Comparison of ENCODE assay signal across 22 cellular contexts in the genomic region with DNA sequence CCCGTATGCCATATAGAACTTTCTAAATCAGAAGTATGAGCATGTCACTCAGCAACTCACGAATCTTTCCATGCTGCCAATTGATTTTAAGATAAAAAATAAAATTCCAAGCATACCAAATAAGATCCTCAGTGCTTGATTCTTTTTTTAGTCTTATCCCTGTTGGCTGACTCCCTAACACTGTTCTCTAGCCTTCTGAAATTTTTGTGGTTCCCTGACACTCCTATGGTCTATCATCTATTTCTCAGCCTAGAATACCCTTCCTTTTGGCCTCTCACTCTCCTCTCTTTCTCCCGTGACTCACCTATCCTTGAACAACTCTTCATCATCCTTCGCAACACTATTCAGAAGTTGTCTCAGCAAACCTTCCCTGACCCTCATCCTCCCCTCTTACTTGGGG. TPM values are rescaled to one million over a fixed set of nuclear protein-coding genes. Genes with fewer than 3 reads are reported as not detected.
DNase-seq lines count a peak whose midpoint lies in the region; ATAC-seq and TF ChIP-seq lines count a peak whose summit lies in the region.
"Had no signal": no experiment of that assay in that cellular context is flagged by ENCODE, and none has a peak within 500 bp of the region (broad histone marks: within the 10 kb centered on the region; RNA-seq: fewer than 3 reads in every experiment).

No MANE protein-coding gene starts in this region.

- peak overlapping the region; percentile 22 for H3K27ac Mint-ChIP-seq in activated naive CD8-positive, alpha-beta T cell treated with anti-CD3 and anti-CD28 coated beads, Interleukin-2, amount 10 ng/mL, durations not matched to agents 7 days and 5 days
- H3K27ac Mint-ChIP-seq in activated naive CD8-positive, alpha-beta T cell treated with anti-CD3 and anti-CD28 coated beads for 36 hours: no peak overlapping the region
- H3K27ac Mint-ChIP-seq in memory B cell: peak overlapping the region; percentile 56
- H3K27ac Mint-ChIP-seq in naive B cell: peak overlapping the region in 5 of 6 donors; percentile 28 to 82 (median 43)
- H3K27ac Mint-ChIP-seq: CD14-positive monocyte; CD8-positive, alpha-beta T cell; HFFc6 had no signal

- peaks cover 9% of the 10 kb centered on the region for H3K9me3 Mint-ChIP-seq in activated naive CD8-positive, alpha-beta T cell treated with anti-CD3 and anti-CD28 coated beads, Interleukin-2, amount 10 ng/mL, durations not matched to agents 7 days and 5 days
- peaks cover 15% of the 10 kb centered on the region for H3K9me3 Mint-ChIP-seq in activated naive CD8-positive, alpha-beta T cell treated with anti-CD3 and anti-CD28 coated beads for 36 hours
- H3K9me3 Mint-ChIP-seq in memory B cell (peaks cover 4% of the 10 kb centered on the region), naive B cell (peaks cover 0 to 10% (median 2%) of the 10 kb centered on the region in 7 donors)

- H3K4me1 Mint-ChIP-seq in activated naive CD8-positive, alpha-beta T cell treated with anti-CD3 and anti-CD28 coated beads, Interleukin-2, amount 10 ng/mL, durations not matched to agents 7 days and 5 days: peaks cover 18% of the 10 kb centered on the region
- peaks cover 20% of the 10 kb centered on the region for H3K4me1 Mint-ChIP-seq in activated naive CD8-positive, alpha-beta T cell treated with anti-CD3 and anti-CD28 coated beads for 36 hours
- H3K4me1 Mint-ChIP-seq in memory B cell (peaks cover 18% of the 10 kb centered on the region), naive B cell (peaks cover 18 to 26% (median 25%) of the 10 kb centered on the region in 3 donors)
- H3K4me1 Mint-ChIP-seq: CD14-positive monocyte had no signal

- ATAC-seq in activated naive CD8-positive, alpha-beta T cell treated with anti-CD3 and anti-CD28 coated beads, Interleukin-2, amount 10 ng/mL, durations not matched to agents 7 days and 5 days (ENCODE audit: low read depth): no peak
- ATAC-seq in memory B cell (ENCODE audit: low read depth) (no peak), naive B cell (ENCODE audit: low read depth in 2 of 2) (no peak)
- ATAC-seq: A549; CD8-positive, alpha-beta T cell; HCT116 had no signal

- TF ChIP-seq CTCF in GM20000 (IDR thresholded peaks at IDR 0.05; ENCODE audit: extremely low read depth, missing control alignments): no peak

- POLR2A ChIA-PET in activated naive CD8-positive, alpha-beta T cell treated with anti-CD3 and anti-CD28 coated beads, Interleukin-2, amount 10 ng/mL, durations not matched to agents 7 days and 5 days (lab: Charles Lee): no interaction called here

- H3K36me3 Mint-ChIP-seq in activated naive CD8-positive, alpha-beta T cell treated with anti-CD3 and anti-CD28 coated beads, Interleukin-2, amount 10 ng/mL, durations not matched to agents 7 days and 5 days: peaks cover 17% of the 10 kb centered on the region
- H3K36me3 Mint-ChIP-seq in activated naive CD8-positive, alpha-beta T cell treated with anti-CD3 and anti-CD28 coated beads for 36 hours: peaks cover 18% of the 10 kb centered on the region
- H3K36me3 Mint-ChIP-seq in memory B cell: peaks cover 11% of the 10 kb centered on the region
- peaks cover 6 to 8% of the 10 kb centered on the region in 2 donors for H3K36me3 Mint-ChIP-seq in naive B cell
- H3K36me3 Mint-ChIP-seq: CD14-positive monocyte had no signal

- H3K4me3 Mint-ChIP-seq in activated naive CD8-positive, alpha-beta T cell treated with anti-CD3 and anti-CD28 coated beads, Interleukin-2, amount 10 ng/mL, durations not matched to agents 7 days and 5 days: no peak overlapping the region
- H3K4me3 Mint-ChIP-seq in activated naive CD8-positive, alpha-beta T cell treated with anti-CD3 and anti-CD28 coated beads for 36 hours: no peak overlapping the region
- H3K4me3 Mint-ChIP-seq in memory B cell (no peak overlapping the region), naive B cell (peak overlapping the region in 4 of 8 donors; percentile 0 to 72 (median 52))
- H3K4me3 Mint-ChIP-seq: CD14-positive monocyte; CD8-positive, alpha-beta T cell; HFFc6 had no signal

- H3K27me3 Mint-ChIP-seq in activated naive CD8-positive, alpha-beta T cell treated with anti-CD3 and anti-CD28 coated beads, Interleukin-2, amount 10 ng/mL, durations not matched to agents 7 days and 5 days: no peaks in the 10 kb centered on the region
- no peaks in the 10 kb centered on the region for H3K27me3 Mint-ChIP-seq in activated naive CD8-positive, alpha-beta T cell treated with anti-CD3 and anti-CD28 coated beads for 36 hours
- H3K27me3 Mint-ChIP-seq in memory B cell (no peaks in the 10 kb centered on the region), naive B cell (no peaks in the 10 kb centered on the region)

- no peak for DNase-seq in activated naive CD8-positive, alpha-beta T cell treated with anti-CD3 and anti-CD28 coated beads, Interleukin-2, amount 10 ng/mL, durations not matched to agents 7 days and 5 days
- no peak for DNase-seq in activated naive CD8-positive, alpha-beta T cell treated with anti-CD3 and anti-CD28 coated beads for 36 hours
- DNase-seq in memory B cell (ENCODE audit: low spot score in 2 of 2) (no peak), naive B cell (no peak), glomerular visceral epithelial cell (ENCODE audit: extremely low spot score) (no peak), GM20000 (ENCODE audit: low spot score) (no peak)
- no peak for DNase-seq in stimulated activated CD4-positive, alpha-beta T cell treated with anti-CD3 and anti-CD28 coated beads, Interleukin-2, amount 100 ng/mL, for 24 hours
- DNase-seq: AML-193; CD8-positive, alpha-beta T cell; COR-L47; DMS153; DMS79; GDM1; GOT3; H7; HFFc6; KG1 had no signal

RNA-seq across cellular contexts. Expression of gene CCDC141, which starts 50.5 kb away (rescaled TPM):
- total RNA-seq in activated naive CD8-positive, alpha-beta T cell treated with anti-CD3 and anti-CD28 coated beads, Interleukin-2, amount 10 ng/mL, durations not matched to agents 7 days and 5 days: 10 to 100 TPM; 11.8 to 15.0 TPM
- total RNA-seq in activated naive CD8-positive, alpha-beta T cell treated with anti-CD3 and anti-CD28 coated beads for 36 hours: 1 to 10 TPM; 4.8 to 5.6 TPM
- 10 to 100 TPM in 1 of 6 donors, 1 to 10 TPM in 5; 3.3 to 20.1 (median 7.5) TPM for polyA plus RNA-seq in naive B cell (ENCODE audit: low read depth in 6 of 6)
- total RNA-seq: Daoy, HT-29 had no signal
- polyA plus RNA-seq: A549, CD14-positive monocyte had no signal
